ENCODE assay signal across 24 cellular contexts in genomic region chr10:118764195-118764594, GRCh38.
"Had no signal": no experiment of that assay in that cellular context is flagged by ENCODE, and none has a peak within 500 bp of the region (broad histone marks: within the 10 kb centered on the region; RNA-seq: fewer than 3 reads in every experiment).

No MANE protein-coding gene starts in this region.

- H3K4me3 ChIP-seq: adrenal gland, body of pancreas, coronary artery, left ventricle myocardium inferior, lung, upper lobe of left lung had no signal

- H3K27me3 ChIP-seq: adrenal gland, body of pancreas, upper lobe of left lung had no signal

- H3K36me3 Mint-ChIP-seq: activated naive CD8-positive, alpha-beta T cell treated with anti-CD3 and anti-CD28 coated beads for 36 hours had no signal

- DNase-seq: activated CD4-positive, alpha-beta T cell treated with anti-CD3 and anti-CD28 coated beads for 36 hours; activated CD4-positive, CD25-positive, alpha-beta regulatory T cell; activated naive CD4-positive, alpha-beta T cell; activated naive CD8-positive, alpha-beta T cell treated with anti-CD3 and anti-CD28 coated beads for 36 hours; activated T-cell treated with anti-CD3 and anti-CD28 coated beads for 4 hours; activated T-cell treated with anti-CD3 and anti-CD28 coated beads, Interleukin-2, amount 50 U/mL, for 72 hours; adrenal gland; aorta; body of pancreas; cerebellar nuclear complex; effector memory CD8-positive, alpha-beta T cell; erythroblast; foreskin keratinocyte; left ventricle myocardium inferior; stimulated activated CD4-positive, alpha-beta T cell treated with anti-CD3 and anti-CD28 coated beads, Interleukin-12 subunit alpha, Interleukin-12 subunit beta, amount 100 ng/mL, for 4 hours; stimulated activated CD4-positive, alpha-beta T cell treated with anti-CD3 and anti-CD28 coated beads, Interleukin-4, amount 100 ng/mL, for 1 hour; stimulated activated naive CD8-positive, alpha-beta T cell treated with anti-CD3 and anti-CD28 coated beads, Interleukin-15, amount 100 ng/mL, for 72 hours; substantia nigra; T-helper 1 cell; upper lobe of left lung had no signal

- H3K9me3 ChIP-seq: adrenal gland, body of pancreas, left ventricle myocardium inferior, neutrophil, upper lobe of left lung had no signal

- ATAC-seq: activated CD4-positive, alpha-beta T cell treated with anti-CD3 and anti-CD28 coated beads for 36 hours; activated T-cell treated with anti-CD3 and anti-CD28 coated beads, Interleukin-2, amount 50 U/mL, for 72 hours; body of pancreas; effector memory CD8-positive, alpha-beta T cell; foreskin keratinocyte; stimulated activated naive CD8-positive, alpha-beta T cell treated with anti-CD3 and anti-CD28 coated beads, Interleukin-15, amount 100 ng/mL, for 72 hours had no signal

- H3K27ac ChIP-seq: adrenal gland, body of pancreas, coronary artery, foreskin keratinocyte, left ventricle myocardium inferior, neutrophil, upper lobe of left lung had no signal

- H3K36me3 ChIP-seq: adrenal gland, left ventricle myocardium inferior, neutrophil, upper lobe of left lung had no signal

- H3K9me3 Mint-ChIP-seq: activated naive CD8-positive, alpha-beta T cell treated with anti-CD3 and anti-CD28 coated beads for 36 hours; activated T-cell treated with anti-CD3 and anti-CD28 coated beads, Interleukin-2, amount 50 U/mL, for 72 hours; effector memory CD8-positive, alpha-beta T cell; nephron; stimulated activated naive CD8-positive, alpha-beta T cell treated with anti-CD3 and anti-CD28 coated beads, Interleukin-15, amount 100 ng/mL, for 72 hours had no signal

- H3K27me3 Mint-ChIP-seq: activated CD4-positive, alpha-beta T cell treated with anti-CD3 and anti-CD28 coated beads for 36 hours; activated naive CD8-positive, alpha-beta T cell treated with anti-CD3 and anti-CD28 coated beads for 36 hours; effector memory CD8-positive, alpha-beta T cell; stimulated activated naive CD8-positive, alpha-beta T cell treated with anti-CD3 and anti-CD28 coated beads, Interleukin-15, amount 100 ng/mL, for 72 hours had no signal

- H3K27ac Mint-ChIP-seq: activated CD4-positive, alpha-beta T cell treated with anti-CD3 and anti-CD28 coated beads for 36 hours; activated naive CD8-positive, alpha-beta T cell treated with anti-CD3 and anti-CD28 coated beads for 36 hours; activated T-cell treated with anti-CD3 and anti-CD28 coated beads, Interleukin-2, amount 50 U/mL, for 72 hours; effector memory CD8-positive, alpha-beta T cell; stimulated activated naive CD8-positive, alpha-beta T cell treated with anti-CD3 and anti-CD28 coated beads, Interleukin-15, amount 100 ng/mL, for 72 hours had no signal

- H3K4me1 Mint-ChIP-seq: activated CD4-positive, alpha-beta T cell treated with anti-CD3 and anti-CD28 coated beads for 36 hours; activated naive CD8-positive, alpha-beta T cell treated with anti-CD3 and anti-CD28 coated beads for 36 hours; nephron; stimulated activated naive CD8-positive, alpha-beta T cell treated with anti-CD3 and anti-CD28 coated beads, Interleukin-15, amount 100 ng/mL, for 72 hours had no signal

- H3K4me1 ChIP-seq: adrenal gland, body of pancreas, foreskin keratinocyte, left ventricle myocardium inferior, upper lobe of left lung had no signal

- H3K4me3 Mint-ChIP-seq: activated CD4-positive, alpha-beta T cell treated with anti-CD3 and anti-CD28 coated beads for 36 hours; activated naive CD8-positive, alpha-beta T cell treated with anti-CD3 and anti-CD28 coated beads for 36 hours; activated T-cell treated with anti-CD3 and anti-CD28 coated beads, Interleukin-2, amount 50 U/mL, for 72 hours; effector memory CD8-positive, alpha-beta T cell; nephron; stimulated activated naive CD8-positive, alpha-beta T cell treated with anti-CD3 and anti-CD28 coated beads, Interleukin-15, amount 100 ng/mL, for 72 hours had no signal
